Comparison of ENCODE assay signal across 8 cellular contexts in the genomic region with DNA sequence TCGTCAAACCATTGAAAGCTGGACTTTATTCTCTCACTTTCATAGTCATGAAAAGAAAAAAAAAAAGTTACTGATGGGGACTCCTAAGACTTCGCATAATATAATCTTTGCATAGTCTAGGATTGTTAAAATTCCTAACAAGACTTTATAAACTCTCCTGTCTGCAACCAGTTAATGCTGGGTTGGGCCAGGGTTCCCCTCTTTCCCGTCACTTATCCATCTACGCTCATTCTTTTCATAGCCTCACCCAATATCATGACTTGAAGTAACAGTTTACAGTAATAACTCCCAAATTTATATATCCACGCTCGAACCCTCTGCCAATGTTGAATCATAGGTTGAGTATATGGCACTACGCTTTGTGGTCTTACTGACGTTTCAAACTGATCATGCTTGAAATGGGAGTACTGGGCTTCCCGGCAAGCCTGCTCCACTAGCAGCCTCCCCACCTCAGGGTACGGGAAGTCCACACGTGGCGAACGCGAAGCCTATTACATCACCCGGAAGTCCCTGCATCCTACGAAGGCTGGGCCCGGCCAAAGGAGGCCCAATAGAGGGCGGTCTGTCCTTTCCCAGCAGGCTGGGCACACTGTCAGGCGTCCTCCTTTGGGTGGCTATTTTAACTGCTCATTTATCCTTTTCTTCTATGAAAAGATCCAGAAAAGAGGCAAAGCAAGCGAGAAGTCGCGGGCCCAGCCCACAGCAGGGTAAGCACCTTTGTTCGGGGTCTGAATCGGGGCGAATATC. TPM values are rescaled to one million over a fixed set of nuclear protein-coding genes. Genes with fewer than 3 reads are reported as not detected.
DNase-seq lines count a peak whose midpoint lies in the region; ATAC-seq and TF ChIP-seq lines count a peak whose summit lies in the region.

No MANE protein-coding gene starts in this region.

- no peak for TF ChIP-seq CTCF in lower leg skin (IDR thresholded peaks at IDR 0.05)

- no peaks in the 10 kb centered on the region for H3K9me3 Mint-ChIP-seq in activated CD4-positive, alpha-beta T cell treated with anti-CD3 and anti-CD28 coated beads, Interleukin-2, amount 10 ng/mL, durations not matched to agents 24 days and 14 days

- TF ChIP-seq POLR2A in lower leg skin (IDR thresholded peaks at IDR 0.05): no peak

- ATAC-seq in HG03442 (IDR thresholded peaks at IDR 0.05; ENCODE audit: unreplicated experiment): peak; percentile 59

- no peak overlapping the region for H3K4me3 Mint-ChIP-seq in activated CD4-positive, alpha-beta T cell treated with anti-CD3 and anti-CD28 coated beads, Interleukin-2, amount 10 ng/mL, durations not matched to agents 24 days and 14 days

- peaks cover 42% of the 10 kb centered on the region for H3K36me3 Mint-ChIP-seq in activated CD4-positive, alpha-beta T cell treated with anti-CD3 and anti-CD28 coated beads, Interleukin-2, amount 10 ng/mL, durations not matched to agents 24 days and 14 days (ENCODE audit: low read depth)

- H3K27ac Mint-ChIP-seq in activated CD4-positive, alpha-beta T cell treated with anti-CD3 and anti-CD28 coated beads, Interleukin-2, amount 10 ng/mL, durations not matched to agents 24 days and 14 days: no peak overlapping the region

- H3K4me1 Mint-ChIP-seq in activated CD4-positive, alpha-beta T cell treated with anti-CD3 and anti-CD28 coated beads, Interleukin-2, amount 10 ng/mL, durations not matched to agents 24 days and 14 days: peaks cover 24% of the 10 kb centered on the region

- intact Hi-C loops in activated CD4-positive, alpha-beta T cell treated with anti-CD3 and anti-CD28 coated beads, Interleukin-2, amount 10 ng/mL, durations not matched to agents 24 days and 14 days (cut with micrococcal nuclease): loop anchor here (1.0 to 10.0 kb wide), 8 partner anchors 39 to 353 kb away; partner anchors contain the start of genes TRAPPC2B, ZNF17, ZNF211 and ZNF264
- intact Hi-C loops in lower leg skin (cut with DNase I; ENCODE audit: low total_unique reads): no loop called here

- H3K27me3 Mint-ChIP-seq in activated CD4-positive, alpha-beta T cell treated with anti-CD3 and anti-CD28 coated beads, Interleukin-2, amount 10 ng/mL, durations not matched to agents 24 days and 14 days: no peaks in the 10 kb centered on the region

- DNase-seq in CD1c-positive myeloid dendritic cell (ENCODE audit: extremely low spot score): peak; percentile 92
- peak; percentile 33 for DNase-seq in GM19240 (ENCODE audit: insufficient read length, low spot score)
- peak; percentile 91 for DNase-seq in NCI-H510A treated with DMSO at 0.1 percent for 48 hours (lab: John Stamatoyannopoulos, UW)
- peak; percentile 93 for DNase-seq in activated CD4-positive, alpha-beta T cell treated with anti-CD3 and anti-CD28 coated beads, Interleukin-2, amount 10 ng/mL, durations not matched to agents 24 days and 14 days
- peak; percentile 85 for DNase-seq in ecto neural progenitor cell (ENCODE audit: low spot score)
- DNase-seq in lower leg skin (ENCODE audit: low spot score in 2 of 2): peak; percentile 88 to 97
- DNase-seq in stimulated activated CD4-positive, alpha-beta T cell treated with anti-CD3 and anti-CD28 coated beads, Interleukin-4, amount 100 ng/mL, for 4 hours: peak; percentile 68 to 86

- whole genome bisulfite sequencing in lower leg skin, 2 donors: 4% methylated on average over 25 of the region's 25 CpGs

- H3K4me3 ChIP-seq in lower leg skin (ENCODE audit: low read depth, poor library complexity, severe bottlenecking): peak overlapping the region; percentile 91

RNA-seq across cellular contexts. Expression of gene ZNF460, which starts 0.7 kb away (rescaled TPM):
- total RNA-seq in activated CD4-positive, alpha-beta T cell treated with anti-CD3 and anti-CD28 coated beads, Interleukin-2, amount 10 ng/mL, durations not matched to agents 24 days and 14 days: 42.3 and 49.1 TPM in 2 replicates
- 10 to 100 TPM; 57.6 to 71.0 (median 65.5) TPM for total RNA-seq in lower leg skin

RNA-seq across cellular contexts. Expression of gene ZNF805, which starts 39.2 kb away (rescaled TPM):
- 7.6 and 8.6 TPM in 2 replicates for total RNA-seq in activated CD4-positive, alpha-beta T cell treated with anti-CD3 and anti-CD28 coated beads, Interleukin-2, amount 10 ng/mL, durations not matched to agents 24 days and 14 days
- total RNA-seq in lower leg skin: 10 to 100 TPM; 18.1 to 23.0 (median 20.3) TPM

RNA-seq across cellular contexts. Expression of gene ZNF543, which starts 40.7 kb away (rescaled TPM):
- 4.9 and 5.3 TPM in 2 replicates for total RNA-seq in activated CD4-positive, alpha-beta T cell treated with anti-CD3 and anti-CD28 coated beads, Interleukin-2, amount 10 ng/mL, durations not matched to agents 24 days and 14 days
- 10 to 100 TPM; 11.4 to 15.7 (median 12.4) TPM for total RNA-seq in lower leg skin

RNA-seq across cellular contexts. Expression of gene AURKC, which starts 48.8 kb away (rescaled TPM):
- total RNA-seq in activated CD4-positive, alpha-beta T cell treated with anti-CD3 and anti-CD28 coated beads, Interleukin-2, amount 10 ng/mL, durations not matched to agents 24 days and 14 days: 0.33 TPM in 1 of 2 replicates, not detected in the other
- total RNA-seq in lower leg skin: 1 to 10 TPM in 1 of 4 donors, under 1 TPM in 1, not detected in 2; 0.39 to 2.9 TPM

Comparison
In these comparisons a context has a peak if more than half of its experiments do, and no peak if none do; other contexts are left out.
1. Peak in every context shown above with its lines: DNase-seq, ATAC-seq and H3K4me3 ChIP-seq.
2. DNase-seq: peak in every context shown above with its lines; median percentile 93 in activated CD4-positive, alpha-beta T cell treated with anti-CD3 and anti-CD28 coated beads, Interleukin-2, amount 10 ng/mL, durations not matched to agents 24 days and 14 days; 92 in lower leg skin; 92 in CD1c-positive myeloid dendritic cell; 91 in NCI-H510A treated with DMSO at 0.1 percent for 48 hours; 85 in ecto neural progenitor cell; 77 in stimulated activated CD4-positive, alpha-beta T cell treated with anti-CD3 and anti-CD28 coated beads, Interleukin-4, amount 100 ng/mL, for 4 hours; 33 in GM19240.